Comparison of ENCODE assay signal across 19 cellular contexts in genomic region chr19:51156710-51157109, GRCh38. TPM values are rescaled to one million over a fixed set of nuclear protein-coding genes. Genes with fewer than 3 reads are reported as not detected.
A peak's percentile ranks its signal among the peaks of the same experiment; 100 is the strongest.
DNase-seq lines count a peak whose midpoint lies in the region; ATAC-seq and TF ChIP-seq lines count a peak whose summit lies in the region.
"Had no signal": no experiment of that assay in that cellular context is flagged by ENCODE, and none has a peak within 500 bp of the region (broad histone marks: within the 10 kb centered on the region; RNA-seq: fewer than 3 reads in every experiment).

No MANE protein-coding gene starts in this region.

- DNase-seq in natural killer cell (no peak), hepatocyte (ENCODE audit: low spot score) (peak; percentile 17), osteocyte (ENCODE audit: extremely low spot score, unreplicated experiment) (peak; percentile 53), COLO668 (lab: John Stamatoyannopoulos, UW; ENCODE audit: unreplicated experiment) (no peak)
- no peak for DNase-seq in natural killer cell treated with Interleukin-12 subunit alpha and Interleukin-12 subunit beta and Interleukin-15 and Interleukin-18, amount 100 ng/mL, for 72 hours (ENCODE audit: low spot score)
- DNase-seq: CD8-positive, alpha-beta T cell; COR-L47; DMS 273 treated with DMSO at 0.1 percent for 48 hours; DMS53; DND-41; EL; H7 had no signal

- no peak overlapping the region for H3K4me3 ChIP-seq in hepatocyte
- H3K4me3 ChIP-seq: BLaER1 treated with 17β-estradiol and CSF1 and Interleukin-3, amounts not matched to agents 10 nM and 100 nM; GM12878; GM23338 had no signal

- no peaks in the 10 kb centered on the region for H3K27me3 Mint-ChIP-seq in natural killer cell (ENCODE audit: low read depth in 2 of 2)
- peaks cover 0 to 3% of the 10 kb centered on the region in 2 donors for H3K27me3 Mint-ChIP-seq in natural killer cell treated with Interleukin-12 subunit alpha and Interleukin-12 subunit beta and Interleukin-15 and Interleukin-18, amount 100 ng/mL, for 72 hours
- H3K27me3 Mint-ChIP-seq in osteocyte (ENCODE audit: unreplicated experiment): no peaks in the 10 kb centered on the region

- no peak for TF ChIP-seq CTCF in natural killer cell (IDR thresholded peaks at IDR 0.05)
- TF ChIP-seq CTCF in hepatocyte (IDR thresholded peaks at IDR 0.05; ENCODE audit: poor library complexity): no peak
- TF ChIP-seq CTCF in osteocyte (IDR thresholded peaks at IDR 0.05): no peak

- no peaks in the 10 kb centered on the region for H3K79me2 ChIP-seq in hepatocyte

- H3K36me3 Mint-ChIP-seq in natural killer cell: peaks cover 14% of the 10 kb centered on the region
- H3K36me3 Mint-ChIP-seq in natural killer cell treated with Interleukin-12 subunit alpha and Interleukin-12 subunit beta and Interleukin-15 and Interleukin-18, amount 100 ng/mL, for 72 hours: no peaks in the 10 kb centered on the region
- no peaks in the 10 kb centered on the region for H3K36me3 Mint-ChIP-seq in osteocyte (ENCODE audit: unreplicated experiment)
- H3K36me3 Mint-ChIP-seq: CD8-positive, alpha-beta T cell had no signal

- H3K4me2 ChIP-seq in hepatocyte: no peak overlapping the region
- H3K4me2 ChIP-seq: GM23338 had no signal

- peaks cover 3% of the 10 kb centered on the region for H3K27me3 ChIP-seq in hepatocyte
- H3K27me3 ChIP-seq: BLaER1 treated with 17β-estradiol and CSF1 and Interleukin-3, amounts not matched to agents 10 nM and 100 nM had no signal

- intact Hi-C loops in natural killer cell (cut with micrococcal nuclease): no loop called here

- H4K20me1 ChIP-seq in hepatocyte (ENCODE audit: insufficient read depth, poor library complexity, severe bottlenecking): no peaks in the 10 kb centered on the region
- H4K20me1 ChIP-seq: BLaER1 treated with 17β-estradiol and CSF1 and Interleukin-3, amounts not matched to agents 10 nM and 100 nM had no signal

- H3K27ac ChIP-seq in hepatocyte: peak overlapping the region; percentile 24
- H3K27ac ChIP-seq: BLaER1 treated with 17β-estradiol and CSF1 and Interleukin-3, amounts not matched to agents 10 nM and 100 nM had no signal

- H3K4me1 Mint-ChIP-seq in natural killer cell (peaks cover 37 to 58% of the 10 kb centered on the region in 2 donors), osteocyte (ENCODE audit: unreplicated experiment) (no peaks in the 10 kb centered on the region)
- H3K4me1 Mint-ChIP-seq in natural killer cell treated with Interleukin-12 subunit alpha and Interleukin-12 subunit beta and Interleukin-15 and Interleukin-18, amount 100 ng/mL, for 72 hours (ENCODE audit: low read depth in 2 of 2): peaks cover 24 to 28% of the 10 kb centered on the region in 2 donors
- H3K4me1 Mint-ChIP-seq: B cell had no signal

- no peaks in the 10 kb centered on the region for H3K9me3 ChIP-seq in hepatocyte (ENCODE audit: low read depth)

- H3K27ac Mint-ChIP-seq in natural killer cell (peak overlapping the region; percentile 7 to 27), osteocyte (ENCODE audit: unreplicated experiment) (no peak overlapping the region)
- H3K27ac Mint-ChIP-seq in natural killer cell treated with Interleukin-12 subunit alpha and Interleukin-12 subunit beta and Interleukin-15 and Interleukin-18, amount 100 ng/mL, for 72 hours: no peak overlapping the region
- H3K27ac Mint-ChIP-seq: B cell; CD8-positive, alpha-beta T cell; GM23338 had no signal

- no peaks in the 10 kb centered on the region for H3K9me2 ChIP-seq in hepatocyte (replicated peaks; ENCODE audit: insufficient read depth)

- H2AFZ ChIP-seq in hepatocyte: no peak overlapping the region
- H2AFZ ChIP-seq: GM23338 had no signal

- no peak overlapping the region for H3K4me3 Mint-ChIP-seq in natural killer cell
- H3K4me3 Mint-ChIP-seq in natural killer cell treated with Interleukin-12 subunit alpha and Interleukin-12 subunit beta and Interleukin-15 and Interleukin-18, amount 100 ng/mL, for 72 hours: no peak overlapping the region
- H3K4me3 Mint-ChIP-seq in osteocyte (ENCODE audit: unreplicated experiment): no peak overlapping the region
- H3K4me3 Mint-ChIP-seq: B cell; CD8-positive, alpha-beta T cell; GM23338 had no signal

- ATAC-seq in natural killer cell (no peak), GM21515 (IDR thresholded peaks at IDR 0.05; ENCODE audit: unreplicated experiment) (no peak)
- ATAC-seq in natural killer cell treated with Interleukin-12 subunit alpha and Interleukin-12 subunit beta and Interleukin-15 and Interleukin-18, amount 100 ng/mL, for 72 hours: no peak
- ATAC-seq: CD8-positive, alpha-beta T cell; GM23338 had no signal

- no peaks in the 10 kb centered on the region for H3K36me3 ChIP-seq in hepatocyte (replicated peaks; ENCODE audit: insufficient read depth, low read depth)

- WGBS in hepatocyte (ENCODE audit: low lambda C conversion rate, missing lambda C conversion rate): 33% methylated on average over 2 of the region's 2 CpGs

- H3K4me1 ChIP-seq in hepatocyte (ENCODE audit: insufficient read depth): peaks cover 11% of the 10 kb centered on the region

- H3K9me3 Mint-ChIP-seq in natural killer cell (no peaks in the 10 kb centered on the region), osteocyte (ENCODE audit: unreplicated experiment) (no peaks in the 10 kb centered on the region)
- no peaks in the 10 kb centered on the region for H3K9me3 Mint-ChIP-seq in natural killer cell treated with Interleukin-12 subunit alpha and Interleukin-12 subunit beta and Interleukin-15 and Interleukin-18, amount 100 ng/mL, for 72 hours
- H3K9me3 Mint-ChIP-seq: CD8-positive, alpha-beta T cell; GM23338 had no signal

RNA-seq across cellular contexts. Expression of gene SIGLEC7, which starts 14.6 kb away (rescaled TPM):
- 10 to 100 TPM; 48.6 to 56.0 (median 49.5) TPM for total RNA-seq in natural killer cell
- total RNA-seq in natural killer cell treated with Interleukin-12 subunit alpha and Interleukin-12 subunit beta and Interleukin-15 and Interleukin-18, amount 100 ng/mL, for 72 hours: 1 to 10 TPM; 7.9 to 8.7 TPM
- 0.53 and 0.84 TPM in 2 replicates for total RNA-seq in hepatocyte
- polyA plus RNA-seq in hepatocyte: 0.24 and 0.72 TPM in 2 replicates
- total RNA-seq in osteocyte: not detected in 2 replicates
- total RNA-seq: A172; B cell; CD8-positive, alpha-beta T cell; G401; GM12878; GM23338; H7 had no signal
- polyA plus RNA-seq: GM23338 had no signal

RNA-seq across cellular contexts. Expression of gene SIGLEC9, which starts 32.0 kb away (rescaled TPM):
- total RNA-seq in natural killer cell (10 to 100 TPM; 13.0 to 15.3 (median 13.8) TPM), hepatocyte (0.20 and 0.77 TPM in 2 replicates), osteocyte (not detected in 2 replicates)
- total RNA-seq in natural killer cell treated with Interleukin-12 subunit alpha and Interleukin-12 subunit beta and Interleukin-15 and Interleukin-18, amount 100 ng/mL, for 72 hours: 1 to 10 TPM in 1 of 2 donors, under 1 TPM in 1; 0.69 to 1.1 TPM
- polyA plus RNA-seq in hepatocyte: 1.4 and 1.5 TPM in 2 replicates
- total RNA-seq: A172, B cell, G401, GM12878, GM23338, H7 had no signal
- polyA plus RNA-seq: GM23338 had no signal

RNA-seq across cellular contexts. Expression of gene CTU1, which starts 48.5 kb away (rescaled TPM):
- total RNA-seq in natural killer cell: 1 to 10 TPM; 2.5 to 6.5 (median 3.8) TPM
- total RNA-seq in natural killer cell treated with Interleukin-12 subunit alpha and Interleukin-12 subunit beta and Interleukin-15 and Interleukin-18, amount 100 ng/mL, for 72 hours: 10 to 100 TPM in 1 of 2 donors, 1 to 10 TPM in 1; 8.1 to 15.4 TPM
- total RNA-seq in hepatocyte: 6.7 and 7.7 TPM in 2 replicates
- 12.6 and 15.9 TPM in 2 replicates for polyA plus RNA-seq in hepatocyte
- total RNA-seq in osteocyte: 5.6 and 6.5 TPM in 2 replicates

Comparison
In these comparisons a context has a peak if more than half of its experiments do, and no peak if none do; other contexts are left out.
1. H3K27ac Mint-ChIP-seq: peak in natural killer cell (2 of 2); none in natural killer cell treated with Interleukin-12 subunit alpha and Interleukin-12 subunit beta and Interleukin-15 and Interleukin-18, amount 100 ng/mL, for 72 hours (0 of 2) and osteocyte (single experiment).
2. RNA of gene SIGLEC7, which starts 14.6 kb away (total RNA-seq): 48.6 to 56.0 TPM in natural killer cell; 7.9 to 8.7 TPM in natural killer cell treated with Interleukin-12 subunit alpha and Interleukin-12 subunit beta and Interleukin-15 and Interleukin-18, amount 100 ng/mL, for 72 hours, 0.53 to 0.84 TPM in hepatocyte and not detected in osteocyte; every median in the first group is over 4 times any median in the second.
3. DNase-seq: peak in hepatocyte (single experiment) and osteocyte (single experiment); none in natural killer cell (single experiment), natural killer cell treated with Interleukin-12 subunit alpha and Interleukin-12 subunit beta and Interleukin-15 and Interleukin-18, amount 100 ng/mL, for 72 hours (single experiment) and COLO668 (single experiment).